Comparison of ENCODE assay signal across 1 cellular context in the genomic region with DNA sequence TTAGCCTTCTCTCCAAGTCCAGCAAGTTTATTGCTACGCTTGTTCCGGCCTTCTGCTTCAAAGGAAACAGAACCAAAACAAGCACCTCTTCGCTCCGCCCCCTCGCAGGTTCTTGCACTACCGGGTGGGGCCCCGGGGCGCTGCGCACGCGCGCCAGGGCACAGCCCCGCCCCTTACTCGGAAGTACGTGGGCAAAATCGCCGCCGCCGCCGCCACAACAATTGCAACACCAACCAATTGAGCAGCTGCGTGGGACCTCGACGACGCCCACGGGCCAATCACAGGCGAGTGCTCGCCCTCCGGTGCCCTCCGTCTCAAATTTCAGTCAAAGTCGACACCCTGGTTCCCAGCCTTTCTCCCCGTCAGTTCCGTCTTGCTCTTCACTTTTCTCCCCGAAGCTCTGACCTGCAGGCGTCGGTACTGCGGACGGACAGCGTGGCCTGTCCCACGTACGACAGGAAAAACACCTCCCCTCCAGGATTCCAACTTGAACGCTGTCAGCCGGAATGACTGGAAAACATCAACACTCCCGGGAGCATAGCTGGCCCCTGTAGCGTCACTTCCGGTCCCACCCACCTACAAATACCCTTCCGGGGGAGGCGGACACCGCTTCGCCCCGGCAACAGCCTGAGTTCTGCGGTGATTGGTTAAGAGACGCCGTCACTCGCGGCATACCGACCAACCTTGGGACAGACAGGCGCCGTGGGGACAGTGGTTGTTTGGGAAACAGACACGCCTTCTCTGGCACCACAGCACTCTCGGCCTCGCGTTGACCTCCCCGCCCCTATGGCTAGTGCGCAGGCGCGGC.
TF ChIP-seq lines count a peak whose summit lies in the region.

No MANE protein-coding gene starts in this region.

TF ChIP-seq in HepG2, 621 proteins besides CTCF, POLR2A, EP300 and RAD21 (continued from another document and continues in another):
- TF ChIP-seq, protein P1, sequence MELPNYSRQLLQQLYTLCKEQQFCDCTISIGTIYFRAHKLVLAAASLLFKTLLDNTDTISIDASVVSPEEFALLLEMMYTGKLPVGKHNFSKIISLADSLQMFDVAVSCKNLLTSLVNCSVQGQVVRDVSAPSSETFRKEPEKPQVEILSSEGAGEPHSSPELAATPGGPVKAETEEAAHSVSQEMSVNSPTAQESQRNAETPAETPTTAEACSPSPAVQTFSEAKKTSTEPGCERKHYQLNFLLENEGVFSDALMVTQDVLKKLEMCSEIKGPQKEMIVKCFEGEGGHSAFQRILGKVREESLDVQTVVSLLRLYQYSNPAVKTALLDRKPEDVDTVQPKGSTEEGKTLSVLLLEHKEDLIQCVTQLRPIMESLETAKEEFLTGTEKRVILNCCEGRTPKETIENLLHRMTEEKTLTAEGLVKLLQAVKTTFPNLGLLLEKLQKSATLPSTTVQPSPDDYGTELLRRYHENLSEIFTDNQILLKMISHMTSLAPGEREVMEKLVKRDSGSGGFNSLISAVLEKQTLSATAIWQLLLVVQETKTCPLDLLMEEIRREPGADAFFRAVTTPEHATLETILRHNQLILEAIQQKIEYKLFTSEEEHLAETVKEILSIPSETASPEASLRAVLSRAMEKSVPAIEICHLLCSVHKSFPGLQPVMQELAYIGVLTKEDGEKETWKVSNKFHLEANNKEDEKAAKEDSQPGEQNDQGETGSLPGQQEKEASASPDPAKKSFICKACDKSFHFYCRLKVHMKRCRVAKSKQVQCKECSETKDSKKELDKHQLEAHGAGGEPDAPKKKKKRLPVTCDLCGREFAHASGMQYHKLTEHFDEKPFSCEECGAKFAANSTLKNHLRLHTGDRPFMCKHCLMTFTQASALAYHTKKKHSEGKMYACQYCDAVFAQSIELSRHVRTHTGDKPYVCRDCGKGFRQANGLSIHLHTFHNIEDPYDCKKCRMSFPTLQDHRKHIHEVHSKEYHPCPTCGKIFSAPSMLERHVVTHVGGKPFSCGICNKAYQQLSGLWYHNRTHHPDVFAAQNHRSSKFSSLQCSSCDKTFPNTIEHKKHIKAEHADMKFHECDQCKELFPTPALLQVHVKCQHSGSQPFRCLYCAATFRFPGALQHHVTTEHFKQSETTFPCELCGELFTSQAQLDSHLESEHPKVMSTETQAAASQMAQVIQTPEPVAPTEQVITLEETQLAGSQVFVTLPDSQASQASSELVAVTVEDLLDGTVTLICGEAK (IDR thresholded peaks at IDR 0.05): peak; percentile 40; the same call in 1 of the 2 replicates
- TF ChIP-seq, protein P1 (CRISPR knock-in tag; IDR thresholded peaks at IDR 0.05): no peak
- TF ChIP-seq, protein P2, sequence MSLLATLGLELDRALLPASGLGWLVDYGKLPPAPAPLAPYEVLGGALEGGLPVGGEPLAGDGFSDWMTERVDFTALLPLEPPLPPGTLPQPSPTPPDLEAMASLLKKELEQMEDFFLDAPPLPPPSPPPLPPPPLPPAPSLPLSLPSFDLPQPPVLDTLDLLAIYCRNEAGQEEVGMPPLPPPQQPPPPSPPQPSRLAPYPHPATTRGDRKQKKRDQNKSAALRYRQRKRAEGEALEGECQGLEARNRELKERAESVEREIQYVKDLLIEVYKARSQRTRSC (CRISPR knock-in tag; IDR thresholded peaks at IDR 0.05; ENCODE audit: low read depth): no peak
- no peak for TF ChIP-seq POGZ (CRISPR knock-in tag; IDR thresholded peaks at IDR 0.05)
- TF ChIP-seq, protein P3, sequence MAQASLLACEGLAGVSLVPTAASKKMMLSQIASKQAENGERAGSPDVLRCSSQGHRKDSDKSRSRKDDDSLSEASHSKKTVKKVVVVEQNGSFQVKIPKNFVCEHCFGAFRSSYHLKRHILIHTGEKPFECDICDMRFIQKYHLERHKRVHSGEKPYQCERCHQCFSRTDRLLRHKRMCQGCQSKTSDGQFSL (CRISPR knock-in tag; IDR thresholded peaks at IDR 0.05): no peak
- TF ChIP-seq, protein P4, sequence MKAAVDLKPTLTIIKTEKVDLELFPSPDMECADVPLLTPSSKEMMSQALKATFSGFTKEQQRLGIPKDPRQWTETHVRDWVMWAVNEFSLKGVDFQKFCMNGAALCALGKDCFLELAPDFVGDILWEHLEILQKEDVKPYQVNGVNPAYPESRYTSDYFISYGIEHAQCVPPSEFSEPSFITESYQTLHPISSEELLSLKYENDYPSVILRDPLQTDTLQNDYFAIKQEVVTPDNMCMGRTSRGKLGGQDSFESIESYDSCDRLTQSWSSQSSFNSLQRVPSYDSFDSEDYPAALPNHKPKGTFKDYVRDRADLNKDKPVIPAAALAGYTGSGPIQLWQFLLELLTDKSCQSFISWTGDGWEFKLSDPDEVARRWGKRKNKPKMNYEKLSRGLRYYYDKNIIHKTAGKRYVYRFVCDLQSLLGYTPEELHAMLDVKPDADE (CRISPR knock-in tag; IDR thresholded peaks at IDR 0.05): 0 out of 2 replicates have a peak, but pooled peaks have one; percentile 20
- TF ChIP-seq ZNF556 (CRISPR knock-in tag; IDR thresholded peaks at IDR 0.05; ENCODE audit: borderline replicate concordance): no peak
- no peak for TF ChIP-seq SMC3 (IDR thresholded peaks at IDR 0.05; ENCODE audit: low read length)
- peak; percentile 94 for TF ChIP-seq SIX4 (CRISPR knock-in tag; IDR thresholded peaks at IDR 0.05)
- peak; percentile 89 for TF ChIP-seq ATF1 (CRISPR knock-in tag; IDR thresholded peaks at IDR 0.05)
- TF ChIP-seq ZFP41 (CRISPR knock-in tag; IDR thresholded peaks at IDR 0.05; ENCODE audit: borderline replicate concordance): no peak
- TF ChIP-seq ZNF34 (CRISPR knock-in tag; IDR thresholded peaks at IDR 0.05; ENCODE audit: borderline replicate concordance): no peak
- TF ChIP-seq SRSF1 (optimal IDR thresholded peaks at IDR 0.05; ENCODE audit: low read depth, low read length): peak; percentile 21
- peak; percentile 97 for TF ChIP-seq NR2C2 (CRISPR knock-in tag; IDR thresholded peaks at IDR 0.05; ENCODE audit: borderline replicate concordance)
- peak; percentile 80; the same call in 1 of the 2 replicates for TF ChIP-seq KDM5A (IDR thresholded peaks at IDR 0.05; ENCODE audit: borderline replicate concordance, low read length)
- peak; percentile 73; the same call in 1 of the 2 replicates for TF ChIP-seq KAT8 (CRISPR knock-in tag; IDR thresholded peaks at IDR 0.05)
- no peak for TF ChIP-seq ZNF550 (CRISPR knock-in tag; IDR thresholded peaks at IDR 0.05; ENCODE audit: borderline replicate concordance)
- TF ChIP-seq TBX3 (IDR thresholded peaks at IDR 0.05; ENCODE audit: borderline replicate concordance): peak; percentile 35; the same call in 1 of the 2 replicates
- peak; percentile 51 for TF ChIP-seq PHF21A (CRISPR knock-in tag; IDR thresholded peaks at IDR 0.05)
- TF ChIP-seq, protein P5, sequence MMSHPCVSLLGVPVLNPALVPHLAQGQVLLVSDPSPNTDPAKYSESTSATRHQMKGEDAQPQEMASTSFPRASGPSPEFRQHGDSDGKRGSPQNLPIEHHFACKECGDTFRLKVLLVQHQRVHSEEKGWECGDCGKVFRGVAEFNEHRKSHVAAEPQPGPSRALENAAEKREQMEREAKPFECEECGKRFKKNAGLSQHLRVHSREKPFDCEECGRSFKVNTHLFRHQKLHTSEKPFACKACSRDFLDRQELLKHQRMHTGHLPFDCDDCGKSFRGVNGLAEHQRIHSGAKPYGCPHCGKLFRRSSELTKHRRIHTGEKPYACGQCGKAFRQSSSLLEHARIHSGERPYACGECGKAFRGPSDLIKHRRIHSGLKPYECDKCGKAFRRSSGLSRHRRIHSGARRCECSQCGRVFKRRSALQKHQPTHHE (CRISPR knock-in tag; IDR thresholded peaks at IDR 0.05; ENCODE audit: borderline replicate concordance): no peak
- no peak for TF ChIP-seq ZBTB42 (CRISPR knock-in tag; IDR thresholded peaks at IDR 0.05)
- TF ChIP-seq, protein P6, sequence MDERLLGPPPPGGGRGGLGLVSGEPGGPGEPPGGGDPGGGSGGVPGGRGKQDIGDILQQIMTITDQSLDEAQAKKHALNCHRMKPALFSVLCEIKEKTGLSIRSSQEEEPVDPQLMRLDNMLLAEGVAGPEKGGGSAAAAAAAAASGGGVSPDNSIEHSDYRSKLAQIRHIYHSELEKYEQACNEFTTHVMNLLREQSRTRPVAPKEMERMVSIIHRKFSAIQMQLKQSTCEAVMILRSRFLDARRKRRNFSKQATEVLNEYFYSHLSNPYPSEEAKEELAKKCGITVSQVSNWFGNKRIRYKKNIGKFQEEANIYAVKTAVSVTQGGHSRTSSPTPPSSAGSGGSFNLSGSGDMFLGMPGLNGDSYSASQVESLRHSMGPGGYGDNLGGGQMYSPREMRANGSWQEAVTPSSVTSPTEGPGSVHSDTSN (CRISPR knock-in tag; IDR thresholded peaks at IDR 0.05): peak; percentile 86
- peak; percentile 47; the same call in 1 of the 2 replicates for TF ChIP-seq FOXO1 (CRISPR knock-in tag; IDR thresholded peaks at IDR 0.05)
- TF ChIP-seq TEAD3 (CRISPR knock-in tag; optimal IDR thresholded peaks at IDR 0.05; ENCODE audit: borderline replicate concordance): peak; percentile 27
- no peak for TF ChIP-seq ZNF720 (CRISPR knock-in tag; IDR thresholded peaks at IDR 0.05)
- TF ChIP-seq ZNF839 (CRISPR knock-in tag; IDR thresholded peaks at IDR 0.05; ENCODE audit: borderline replicate concordance): no peak
- peak; percentile 71 for TF ChIP-seq SP4 (CRISPR knock-in tag; IDR thresholded peaks at IDR 0.05)
- peak; percentile 79 for TF ChIP-seq NFYC (CRISPR knock-in tag; IDR thresholded peaks at IDR 0.05)
- TF ChIP-seq NFYB (CRISPR knock-in tag; IDR thresholded peaks at IDR 0.05): peak; percentile 89
- peak; percentile 55; the same call in 1 of the 2 replicates for TF ChIP-seq ZFX (CRISPR knock-in tag; IDR thresholded peaks at IDR 0.05; ENCODE audit: low read depth)
- TF ChIP-seq NFKB2 (CRISPR knock-in tag; IDR thresholded peaks at IDR 0.05; ENCODE audit: borderline replicate concordance): 0 out of 2 replicates have a peak, but pooled peaks have one; percentile 35
- TF ChIP-seq TARDBP (CRISPR knock-in tag; IDR thresholded peaks at IDR 0.05): 0 out of 2 replicates have a peak, but pooled peaks have one; percentile 35
- TF ChIP-seq PHF8 (CRISPR knock-in tag; IDR thresholded peaks at IDR 0.05): peak; percentile 54; the same call in 1 of the 2 replicates
- no peak for TF ChIP-seq ZMYM3 (CRISPR knock-in tag; IDR thresholded peaks at IDR 0.05)
- peak; percentile 32; the same call in 1 of the 2 replicates for TF ChIP-seq MAZ (IDR thresholded peaks at IDR 0.05; ENCODE audit: borderline replicate concordance, low read depth, low read length)
- TF ChIP-seq MAZ (CRISPR knock-in tag; IDR thresholded peaks at IDR 0.05; ENCODE audit: low read depth): peak; percentile 18; the same call in 1 of the 2 replicates
- peak; percentile 72; the same call in 1 of the 2 replicates for TF ChIP-seq NCOR1 (IDR thresholded peaks at IDR 0.05; ENCODE audit: borderline replicate concordance, low read length)
- peak; percentile 33; the same call in 1 of the 2 replicates for TF ChIP-seq RXRA (CRISPR knock-in tag; IDR thresholded peaks at IDR 0.05)
- TF ChIP-seq CBX5 (CRISPR knock-in tag; IDR thresholded peaks at IDR 0.05; ENCODE audit: borderline replicate concordance): peak; percentile 31; the same call in 1 of the 2 replicates
- peak; percentile 57; the same call in 1 of the 2 replicates for TF ChIP-seq FOXK1 (CRISPR knock-in tag; IDR thresholded peaks at IDR 0.05; ENCODE audit: borderline replicate concordance, low read depth)
- TF ChIP-seq HDAC2 (CRISPR knock-in tag; IDR thresholded peaks at IDR 0.05): 0 out of 2 replicates have a peak, but pooled peaks have one; percentile 23
- TF ChIP-seq, protein P7, sequence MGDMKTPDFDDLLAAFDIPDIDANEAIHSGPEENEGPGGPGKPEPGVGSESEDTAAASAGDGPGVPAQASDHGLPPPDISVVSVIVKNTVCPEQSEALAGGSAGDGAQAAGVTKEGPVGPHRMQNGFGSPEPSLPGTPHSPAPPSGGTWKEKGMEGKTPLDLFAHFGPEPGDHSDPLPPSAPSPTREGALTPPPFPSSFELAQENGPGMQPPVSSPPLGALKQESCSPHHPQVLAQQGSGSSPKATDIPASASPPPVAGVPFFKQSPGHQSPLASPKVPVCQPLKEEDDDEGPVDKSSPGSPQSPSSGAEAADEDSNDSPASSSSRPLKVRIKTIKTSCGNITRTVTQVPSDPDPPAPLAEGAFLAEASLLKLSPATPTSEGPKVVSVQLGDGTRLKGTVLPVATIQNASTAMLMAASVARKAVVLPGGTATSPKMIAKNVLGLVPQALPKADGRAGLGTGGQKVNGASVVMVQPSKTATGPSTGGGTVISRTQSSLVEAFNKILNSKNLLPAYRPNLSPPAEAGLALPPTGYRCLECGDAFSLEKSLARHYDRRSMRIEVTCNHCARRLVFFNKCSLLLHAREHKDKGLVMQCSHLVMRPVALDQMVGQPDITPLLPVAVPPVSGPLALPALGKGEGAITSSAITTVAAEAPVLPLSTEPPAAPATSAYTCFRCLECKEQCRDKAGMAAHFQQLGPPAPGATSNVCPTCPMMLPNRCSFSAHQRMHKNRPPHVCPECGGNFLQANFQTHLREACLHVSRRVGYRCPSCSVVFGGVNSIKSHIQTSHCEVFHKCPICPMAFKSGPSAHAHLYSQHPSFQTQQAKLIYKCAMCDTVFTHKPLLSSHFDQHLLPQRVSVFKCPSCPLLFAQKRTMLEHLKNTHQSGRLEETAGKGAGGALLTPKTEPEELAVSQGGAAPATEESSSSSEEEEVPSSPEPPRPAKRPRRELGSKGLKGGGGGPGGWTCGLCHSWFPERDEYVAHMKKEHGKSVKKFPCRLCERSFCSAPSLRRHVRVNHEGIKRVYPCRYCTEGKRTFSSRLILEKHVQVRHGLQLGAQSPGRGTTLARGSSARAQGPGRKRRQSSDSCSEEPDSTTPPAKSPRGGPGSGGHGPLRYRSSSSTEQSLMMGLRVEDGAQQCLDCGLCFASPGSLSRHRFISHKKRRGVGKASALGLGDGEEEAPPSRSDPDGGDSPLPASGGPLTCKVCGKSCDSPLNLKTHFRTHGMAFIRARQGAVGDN (CRISPR knock-in tag; IDR thresholded peaks at IDR 0.05): peak; percentile 38
- TF ChIP-seq GABPA (IDR thresholded peaks at IDR 0.05; ENCODE audit: low read depth, low read length): no peak
- peak; percentile 95 for TF ChIP-seq GABPA (CRISPR knock-in tag; IDR thresholded peaks at IDR 0.05; ENCODE audit: low read depth)
